In the genomic region with DNA sequence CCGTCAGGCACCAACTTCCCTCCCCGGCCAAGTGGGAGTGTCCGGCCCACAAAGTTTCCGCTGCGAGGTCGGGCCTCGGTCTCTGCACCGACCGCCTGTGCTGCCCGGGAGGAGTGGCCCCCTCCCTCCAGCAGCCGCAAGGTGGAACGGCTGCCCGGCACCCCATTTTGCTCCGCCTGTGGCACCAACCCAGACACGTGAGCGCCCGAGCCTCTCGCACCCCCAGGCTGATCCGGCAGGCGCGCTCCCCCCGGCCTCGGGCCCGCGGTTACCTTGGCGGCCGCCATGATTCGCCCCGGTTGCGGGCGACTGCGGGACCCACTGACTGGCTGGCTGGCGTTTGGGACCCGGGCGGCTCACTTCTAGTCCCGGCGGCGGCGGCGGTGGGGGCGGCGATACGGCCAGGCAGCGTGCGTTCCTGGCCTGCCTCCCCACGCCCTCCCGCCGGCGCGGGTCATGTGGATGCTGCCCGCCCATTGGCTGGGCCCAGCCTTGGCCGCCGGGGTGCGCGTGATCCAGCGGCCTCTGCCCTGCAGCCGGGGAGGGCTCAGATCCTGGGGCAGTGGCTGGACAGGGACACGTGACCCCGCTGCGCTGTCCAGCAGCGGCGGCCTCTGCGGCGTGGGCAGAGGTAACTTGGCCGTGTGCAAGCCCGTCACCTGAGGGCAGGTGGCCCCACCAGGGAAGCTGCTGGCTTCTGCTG, we compare ENCODE assay signal across 8 cellular contexts. TPM values are rescaled to one million over a fixed set of nuclear protein-coding genes. Genes with fewer than 3 reads are reported as not detected.
DNase-seq lines count a peak whose midpoint lies in the region; ATAC-seq and TF ChIP-seq lines count a peak whose summit lies in the region.

A gene with protein sequence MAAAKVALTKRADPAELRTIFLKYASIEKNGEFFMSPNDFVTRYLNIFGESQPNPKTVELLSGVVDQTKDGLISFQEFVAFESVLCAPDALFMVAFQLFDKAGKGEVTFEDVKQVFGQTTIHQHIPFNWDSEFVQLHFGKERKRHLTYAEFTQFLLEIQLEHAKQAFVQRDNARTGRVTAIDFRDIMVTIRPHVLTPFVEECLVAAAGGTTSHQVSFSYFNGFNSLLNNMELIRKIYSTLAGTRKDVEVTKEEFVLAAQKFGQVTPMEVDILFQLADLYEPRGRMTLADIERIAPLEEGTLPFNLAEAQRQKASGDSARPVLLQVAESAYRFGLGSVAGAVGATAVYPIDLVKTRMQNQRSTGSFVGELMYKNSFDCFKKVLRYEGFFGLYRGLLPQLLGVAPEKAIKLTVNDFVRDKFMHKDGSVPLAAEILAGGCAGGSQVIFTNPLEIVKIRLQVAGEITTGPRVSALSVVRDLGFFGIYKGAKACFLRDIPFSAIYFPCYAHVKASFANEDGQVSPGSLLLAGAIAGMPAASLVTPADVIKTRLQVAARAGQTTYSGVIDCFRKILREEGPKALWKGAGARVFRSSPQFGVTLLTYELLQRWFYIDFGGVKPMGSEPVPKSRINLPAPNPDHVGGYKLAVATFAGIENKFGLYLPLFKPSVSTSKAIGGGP (minus strand): TSS at position 429 of the 703 bp plus-strand sequence. CDS start 142 bp downstream, at position 287.

- H3K4me3 ChIP-seq in DOHH2 (ENCODE audit: low read length) (peak within 1 kb of the TSS; percentile 89), fibroblast of villous mesenchyme (ENCODE audit: low read depth, low read length) (peak within 1 kb of the TSS; percentile 80), subcutaneous abdominal adipose tissue (ENCODE audit: low read depth in 1 of 5, low read length in 5 of 5) (peak within 1 kb of the TSS; percentile 80 to 93 (median 89))

- H3K9me3 ChIP-seq in DOHH2 (ENCODE audit: control insufficient read depth, insufficient read depth, low read length) (no peaks in the 10 kb centered on the region), subcutaneous abdominal adipose tissue (ENCODE audit: control insufficient read depth in 5 of 5, low read length in 5 of 5) (no peaks in the 10 kb centered on the region)

- peak; percentile 81 for ATAC-seq in GM21723 (IDR thresholded peaks at IDR 0.05; ENCODE audit: unreplicated experiment)

- H3K4me1 Mint-ChIP-seq in neural crest cell, result peaks cover 16% of the 10 kb centered on the region

- H3K4me2 ChIP-seq in DOHH2 (ENCODE audit: low read length), result peak within 1 kb of the TSS; percentile 83

- H3K27me3 Mint-ChIP-seq in neural crest cell (ENCODE audit: low read depth), result no peaks in the 10 kb centered on the region

- TF ChIP-seq CTCF in DOHH2 (IDR thresholded peaks at IDR 0.05; ENCODE audit: low read depth, low read length, poor library complexity, severe bottlenecking) (no peak), fibroblast of villous mesenchyme (IDR thresholded peaks at IDR 0.05; ENCODE audit: insufficient read depth, low read depth, low read length) (no peak), neural crest cell (conservative IDR thresholded peaks at IDR 0.05) (no peak)

- peaks cover 51% of the 10 kb centered on the region for H3K79me2 ChIP-seq in DOHH2 (ENCODE audit: control insufficient read depth, low read length)

- peak within 1 kb of the TSS; percentile 61 for H3K27ac ChIP-seq in DOHH2 (ENCODE audit: low read depth, low read length)
- H3K27ac ChIP-seq in subcutaneous abdominal adipose tissue (ENCODE audit: low read depth, low read length), result peak within 1 kb of the TSS; percentile 97

- H3K4me3 Mint-ChIP-seq in neural crest cell, result peak within 1 kb of the TSS; percentile 99

- peak; percentile 42 for DNase-seq in KG1 (lab: John Stamatoyannopoulos, UW)
- peak; percentile 86 for DNase-seq in activated effector memory CD4-positive, alpha-beta T cell treated with anti-CD3 and anti-CD28 coated beads, Interleukin-2, amount 50 U/mL, for 16 hours
- peak; percentile 90 for DNase-seq in fibroblast of villous mesenchyme (ENCODE audit: low read depth)
- DNase-seq in neural crest cell (ENCODE audit: low read depth, low spot score), result peak; percentile 73

- H3K9me2 ChIP-seq in DOHH2 (replicated peaks; ENCODE audit: control insufficient read depth, low read length), result no peaks in the 10 kb centered on the region

- H4K20me1 ChIP-seq in DOHH2 (ENCODE audit: control insufficient read depth, insufficient read depth, low read depth, low read length), result no peaks in the 10 kb centered on the region; the same call in 1 of the 2 replicates

- H3K4me1 ChIP-seq in DOHH2 (ENCODE audit: control insufficient read depth, low read length) (peaks cover 30% of the 10 kb centered on the region), subcutaneous abdominal adipose tissue (ENCODE audit: control insufficient read depth in 5 of 5, insufficient read depth in 5 of 5, low read length in 5 of 5) (peaks cover 11 to 39% (median 31%) of the 10 kb centered on the region in 5 donors)

- no peaks in the 10 kb centered on the region for H3K36me3 Mint-ChIP-seq in neural crest cell (ENCODE audit: low read depth)

- H3K36me3 ChIP-seq in DOHH2 (ENCODE audit: control insufficient read depth, low read length) (no peaks in the 10 kb centered on the region; the same call in 1 of the 2 replicates), subcutaneous abdominal adipose tissue (ENCODE audit: control insufficient read depth in 5 of 5, insufficient read depth in 5 of 5, low read length in 5 of 5) (no peaks in the 10 kb centered on the region)

- TF ChIP-seq POLR2A in Raji (IDR thresholded peaks at IDR 0.05; ENCODE audit: insufficient read depth, low read depth, low read length), result peak; percentile 55; the same call in 1 of the 2 replicates

- no peaks in the 10 kb centered on the region for H3K9me3 Mint-ChIP-seq in neural crest cell

- peak within 1 kb of the TSS; percentile 89 to 96 (median 93) for H3K9ac ChIP-seq in subcutaneous abdominal adipose tissue (ENCODE audit: low read length in 5 of 5)

- no peaks in the 10 kb centered on the region for H3F3A ChIP-seq in DOHH2 (ENCODE audit: control insufficient read depth, insufficient read depth)

- peak within 1 kb of the TSS; percentile 92 for H3K27ac Mint-ChIP-seq in neural crest cell (ENCODE audit: unreplicated experiment)

- H3K27me3 ChIP-seq in DOHH2 (ENCODE audit: control insufficient read depth, low read length) (no peaks in the 10 kb centered on the region), subcutaneous abdominal adipose tissue (ENCODE audit: control insufficient read depth in 5 of 5, insufficient read depth in 4 of 5, low read length in 5 of 5) (no peaks in the 10 kb centered on the region)

RNA-seq across cellular contexts. Expression of the gene that starts here (rescaled TPM):
- 22.5 and 43.2 TPM in 2 replicates for total RNA-seq in fibroblast of villous mesenchyme
- 68.3 and 72.3 TPM in 2 replicates for total RNA-seq in neural crest cell

Comparison
In these comparisons a context has a peak if more than half of its experiments do, and no peak if none do; other contexts are left out.
1. Peak in every context shown above with its lines: DNase-seq, ATAC-seq, H3K4me3 ChIP-seq and H3K27ac ChIP-seq.